ENCODE assay signal across 8 cellular contexts in the genomic region with DNA sequence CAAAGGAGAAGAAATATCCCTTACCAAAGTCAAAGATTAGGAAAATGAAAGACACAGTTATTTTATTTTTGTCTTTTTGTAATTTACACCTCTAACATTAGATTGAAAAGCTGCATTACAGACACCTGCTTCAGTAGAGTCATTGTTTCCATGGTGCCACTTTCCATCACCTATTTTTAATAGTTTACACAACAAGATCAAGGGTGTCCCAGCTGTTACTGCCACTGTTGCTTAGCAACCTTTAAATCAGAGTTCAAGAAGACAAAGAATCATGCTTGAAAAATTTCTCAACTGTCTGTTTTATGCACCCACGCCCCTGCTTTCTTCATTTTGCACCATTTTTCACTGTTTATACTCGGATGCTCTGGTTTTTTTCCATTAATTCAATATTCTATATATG.
A peak's percentile ranks its signal among the peaks of the same experiment; 100 is the strongest.
DNase-seq lines count a peak whose midpoint lies in the region; ATAC-seq and TF ChIP-seq lines count a peak whose summit lies in the region.

No MANE protein-coding gene starts in this region.

- H3K4me1 ChIP-seq in mammary epithelial cell (ENCODE audit: insufficient read depth, low read length) (peaks cover 6% of the 10 kb centered on the region), transverse colon (no peaks in the 10 kb centered on the region), aorta (ENCODE audit: control insufficient read depth in 1 of 2, insufficient read depth in 2 of 2, low read length in 2 of 2) (peaks cover 0 to 2% of the 10 kb centered on the region in 2 donors)

- no peak overlapping the region for H3K9ac ChIP-seq in mammary epithelial cell (ENCODE audit: insufficient read depth, low read length)

- no peaks in the 10 kb centered on the region for H3K27me3 ChIP-seq in mammary epithelial cell (ENCODE audit: insufficient read depth, low read length)
- H3K27me3 ChIP-seq in transverse colon, result no peaks in the 10 kb centered on the region
- no peaks in the 10 kb centered on the region for H3K27me3 ChIP-seq in aorta (ENCODE audit: control insufficient read depth in 1 of 2, insufficient read depth in 2 of 2, low read length in 1 of 2)

- no peaks in the 10 kb centered on the region for H3K79me2 ChIP-seq in mammary epithelial cell (ENCODE audit: insufficient read depth, low read length)

- H3K4me2 ChIP-seq in mammary epithelial cell (ENCODE audit: insufficient read depth, low read depth, low read length), result no peak overlapping the region

- no TSS peak for BruUV-seq in mammary epithelial cell (replicated peaks; lab: Mats Ljungman, UMichigan)

- ATAC-seq in sciatic nerve (peak; percentile 72), aorta (ENCODE audit: low FRiP score) (no peak)

- H4K20me1 ChIP-seq in mammary epithelial cell (ENCODE audit: insufficient read depth, low read length), result no peaks in the 10 kb centered on the region

- CTCF ChIA-PET in mammary epithelial cell (lab: Charles Lee; ENCODE audit: low non-redundant PET), result no interaction called here

- H2AFZ ChIP-seq in mammary epithelial cell (ENCODE audit: low read depth, low read length), result no peak overlapping the region

- H3K4me3 Mint-ChIP-seq in HFFc6, result peak overlapping the region; percentile 7; the same call in 1 of the 2 replicates

- H3K4me3 ChIP-seq in GM12865 (ENCODE audit: low read depth, low read length), result no peak overlapping the region
- no peak overlapping the region for H3K4me3 ChIP-seq in mammary epithelial cell (replicated peaks in 1 of 3; ENCODE audit: insufficient read depth in 1 of 3, low read depth in 2 of 3, low read length in 3 of 3)
- H3K4me3 ChIP-seq in transverse colon, result no peak overlapping the region
- H3K4me3 ChIP-seq in aorta (ENCODE audit: low read length in 2 of 2), result no peak overlapping the region

- H3K9me3 ChIP-seq in mammary epithelial cell (replicated peaks; ENCODE audit: insufficient read depth, low read length) (no peaks in the 10 kb centered on the region), transverse colon (no peaks in the 10 kb centered on the region), aorta (ENCODE audit: control insufficient read depth, low read length) (no peaks in the 10 kb centered on the region)

- in situ Hi-C loops in mammary epithelial cell (cut with MboI; ENCODE audit: low sequenced_read_pairs in 2 of 2), result no loop called here
- in situ Hi-C loops in transverse colon (cut with MboI; ENCODE audit: low pct_ligation_motif_present in 1 of 4, low pct_unique_long_range_greater_than_20kb in 1 of 4, low sequenced_read_pairs in 3 of 4), result no loop called here

- H3K36me3 ChIP-seq in mammary epithelial cell (ENCODE audit: insufficient read depth, low read length) (no peaks in the 10 kb centered on the region), transverse colon (no peaks in the 10 kb centered on the region), aorta (ENCODE audit: control insufficient read depth in 1 of 2, insufficient read depth in 2 of 2, low read length in 1 of 2) (no peaks in the 10 kb centered on the region)

- H3K27me3 Mint-ChIP-seq in HFFc6 (ENCODE audit: insufficient read depth), result no peaks in the 10 kb centered on the region

- H3K4me1 Mint-ChIP-seq in HFFc6 (ENCODE audit: low read depth), result peaks cover 37% of the 10 kb centered on the region

- TF ChIP-seq CTCF in GM12865 (IDR thresholded peaks at IDR 0.05; ENCODE audit: insufficient read depth, low read depth, low read length, missing control alignments), result no peak
- TF ChIP-seq CTCF in HFFc6 (IDR thresholded peaks at IDR 0.05), result no peak
- no peak for TF ChIP-seq CTCF in mammary epithelial cell (conservative IDR thresholded peaks at IDR 0.05 in 1 of 2, IDR thresholded peaks at IDR 0.05 in 1 of 2; ENCODE audit: extremely low read depth in 1 of 2, insufficient read depth in 1 of 2, low read depth in 1 of 2, low read length in 2 of 2)
- TF ChIP-seq CTCF in transverse colon (IDR thresholded peaks at IDR 0.05), result no peak

- no peaks in the 10 kb centered on the region; the same call in 1 of the 2 replicates for H3K9me3 Mint-ChIP-seq in HFFc6

- DNase-seq in GM12865 (ENCODE audit: low read depth) (peak; percentile 47), HFFc6 (peak; percentile 60), NCI-H1436 treated with DMSO at 0.1 percent for 48 hours (lab: John Stamatoyannopoulos, UW) (peak; percentile 89), mammary epithelial cell (peak; percentile 4), sciatic nerve (ENCODE audit: low spot score) (no peak), transverse colon (no peak), GDM1 (lab: John Stamatoyannopoulos, UW) (no peak), aorta (no peak)

- TF ChIP-seq EP300 in transverse colon (IDR thresholded peaks at IDR 0.05; ENCODE audit: low read depth), result no peak

- peak overlapping the region; percentile 70 for H3K27ac Mint-ChIP-seq in HFFc6

- H3K27ac ChIP-seq in mammary epithelial cell (ENCODE audit: insufficient read depth, low read depth, low read length) (no peak overlapping the region), transverse colon (no peak overlapping the region), aorta (ENCODE audit: low read depth in 1 of 2, low read length in 2 of 2) (no peak overlapping the region)

- no peak for TF ChIP-seq POLR2A in transverse colon (IDR thresholded peaks at IDR 0.05)

- intact Hi-C loops in mammary epithelial cell (cut with micrococcal nuclease) (no loop called here), sciatic nerve (cut with DNase I) (no loop called here), transverse colon (cut with DNase I; ENCODE audit: low total_unique reads) (no loop called here), aorta (cut with DNase I) (no loop called here)

- 73% methylated on average over 2 of the region's 2 CpGs for WGBS in mammary epithelial cell (ENCODE audit: low coverage, missing lambda C conversion rate)
- 20 to 37% methylated on average over 2 of the region's 2 CpGs for WGBS in transverse colon (ENCODE audit: low coverage in 1 of 2), 2 donors
- 59 to 85% methylated on average over 2 of the region's 2 CpGs for WGBS in aorta, 2 donors

- H3K36me3 Mint-ChIP-seq in HFFc6 (ENCODE audit: low read depth), result no peaks in the 10 kb centered on the region; the same call in 1 of the 2 replicates

- dilution Hi-C loops in mammary epithelial cell (cut with HindIII; ENCODE audit: low sequenced_read_pairs), result no loop called here

Comparison
In these comparisons a context has a peak if more than half of its experiments do, and no peak if none do; other contexts are left out.
1. DNase-seq: peak in GM12865 (single experiment), HFFc6 (single experiment), NCI-H1436 treated with DMSO at 0.1 percent for 48 hours (single experiment) and mammary epithelial cell (single experiment); none in sciatic nerve (single experiment), transverse colon (single experiment), GDM1 (single experiment) and aorta (0 of 2).